ENCODE assay signal across 8 cellular contexts in genomic region chr13:77751513-77752456, GRCh38. TPM values are rescaled to one million over a fixed set of nuclear protein-coding genes. Genes with fewer than 3 reads are reported as not detected.
DNase-seq lines count a peak whose midpoint lies in the region; TF ChIP-seq lines count a peak whose summit lies in the region.

No MANE protein-coding gene starts in this region.

- no peaks in the 10 kb centered on the region for H3K9me3 ChIP-seq in HEK293 (ENCODE audit: control insufficient read depth, insufficient read depth, low read depth, low read length)

- no peaks in the 10 kb centered on the region for H3K4me1 ChIP-seq in HEK293 (ENCODE audit: control insufficient read depth, insufficient read depth, low read length)

- H3K36me3 ChIP-seq in HEK293 (ENCODE audit: control insufficient read depth in 2 of 2, insufficient read depth in 1 of 2, low read length in 2 of 2) (peaks cover 0 to 48% of the 10 kb centered on the region in 2 experiments; a peak in 1 of 3 replicates), kidney epithelial cell (ENCODE audit: control insufficient read depth, insufficient read depth, low read length) (no peaks in the 10 kb centered on the region)

- H3K27me3 ChIP-seq in kidney epithelial cell (ENCODE audit: control insufficient read depth, insufficient read depth, low read length) = no peaks in the 10 kb centered on the region

- peak; percentile 50 for DNase-seq in stimulated activated CD4-positive, alpha-beta T cell treated with anti-CD3 and anti-CD28 coated beads, Interleukin-15, amount 100 ng/mL, for 24 hours
- DNase-seq in stimulated activated CD4-positive, alpha-beta T cell treated with anti-CD3 and anti-CD28 coated beads, Interleukin-4, amount 100 ng/mL, for 1 hour = no peak
- DNase-seq in LoVo (ENCODE audit: low spot score) (peak; percentile 38), T follicular helper cell (ENCODE audit: low read depth) (peak; percentile 23), caudate nucleus (lab: John Stamatoyannopoulos, UW) (peak in 20 of 61 donors; percentile 6 to 70 (median 40)), kidney epithelial cell (ENCODE audit: low read depth) (peak; percentile 12)
- peak; percentile 9 to 26 for DNase-seq in stimulated activated CD8-positive, alpha-beta memory T cell treated with anti-CD3 and anti-CD28 coated beads, Interleukin-7, amount 100 ng/mL, for 4 hours (ENCODE audit: low read depth in 2 of 2)

- H3K27ac ChIP-seq in HEK293 (ENCODE audit: extremely low read depth, low read depth, low read length) (no peak overlapping the region), caudate nucleus (ENCODE audit: low read depth, low read length) (peak overlapping the region; percentile 56)

- no peak overlapping the region for H3K4me3 ChIP-seq in HEK293 (ENCODE audit: low read depth, low read length)
- no peak overlapping the region for H3K4me3 ChIP-seq in kidney epithelial cell (ENCODE audit: low read depth, low read length)

- no peak for TF ChIP-seq CTCF in HEK293 (tag by site-specific recombination; IDR thresholded peaks at IDR 0.05)
- TF ChIP-seq CTCF in kidney epithelial cell (IDR thresholded peaks at IDR 0.05; ENCODE audit: insufficient read depth, low read length, poor library complexity, severe bottlenecking) = peak; percentile 81

- POLR2A ChIA-PET in HEK293 (lab: Yijun Ruan, JAX) = no interaction called here

- CTCF ChIA-PET in HEK293 (lab: Yijun Ruan, JAX) = interaction anchor here (0.7 to 3.3 kb wide), 8 partner anchors 26 to 1829 kb away, joined by 3 to 22 read pairs (median 4); no protein-coding TSS in a partner anchor

TF ChIP-seq in HEK293, 187 proteins besides CTCF, POLR2A, EP300 and RAD21:
- TF ChIP-seq ATF2 (tag by site-specific recombination; IDR thresholded peaks at IDR 0.05; ENCODE audit: low read depth) = no peak
- no peak for TF ChIP-seq ZNF768 (tag by site-specific recombination; IDR thresholded peaks at IDR 0.05)
- no peak for TF ChIP-seq ZNF580 (tag by site-specific recombination; IDR thresholded peaks at IDR 0.05)
- TF ChIP-seq BCL6B (tag by site-specific recombination; IDR thresholded peaks at IDR 0.05) = no peak
- peak; percentile 70 for TF ChIP-seq ZNF654 (tag by site-specific recombination; IDR thresholded peaks at IDR 0.05; ENCODE audit: low read depth)
- no peak for TF ChIP-seq ZNF658 (tag by site-specific recombination; IDR thresholded peaks at IDR 0.05)
- TF ChIP-seq MZF1 (tag by site-specific recombination; IDR thresholded peaks at IDR 0.05; ENCODE audit: borderline replicate concordance) = peak; percentile 85
- TF ChIP-seq TRIM28 (IDR thresholded peaks at IDR 0.05; ENCODE audit: borderline replicate concordance, low read length) = 0 out of 2 replicates have a peak, but pooled peaks have one; percentile 27
- peak; percentile 95 for TF ChIP-seq ZNF362 (tag by site-specific recombination; IDR thresholded peaks at IDR 0.05)
- no peak for TF ChIP-seq ZNF571 (tag by site-specific recombination; IDR thresholded peaks at IDR 0.05)
- TF ChIP-seq ZNF501 (tag by site-specific recombination; IDR thresholded peaks at IDR 0.05) = 0 out of 2 replicates have a peak, but pooled peaks have one; percentile 20
- TF ChIP-seq ZSCAN4 (tag by site-specific recombination; IDR thresholded peaks at IDR 0.05) = no peak
- no peak for TF ChIP-seq GLIS2 (tag by site-specific recombination; IDR thresholded peaks at IDR 0.05)

RNA-seq across cellular contexts. Expression of gene SLAIN1, which starts 54.3 kb away (rescaled TPM):
- total RNA-seq in kidney epithelial cell = 17.1 TPM in 2 replicates
